Comparison of ENCODE assay signal across 8 cellular contexts in genomic region chr2:86442642-86443005, GRCh38. TPM values are rescaled to one million over a fixed set of nuclear protein-coding genes. Genes with fewer than 3 reads are reported as not detected.
DNase-seq lines count a peak whose midpoint lies in the region; ATAC-seq, FAIRE-seq and TF ChIP-seq lines count a peak whose summit lies in the region.

No MANE protein-coding gene starts in this region.

- peak overlapping the region; percentile 75 for H3K4me3 ChIP-seq in fibroblast of the aortic adventitia (ENCODE audit: low read depth, low read length)

- H3K4me1 Mint-ChIP-seq in nephron: peaks cover 40% of the 10 kb centered on the region
- H3K4me1 Mint-ChIP-seq in stimulated activated naive CD8-positive, alpha-beta T cell treated with anti-CD3 and anti-CD28 coated beads, Interleukin-15, Interleukin-2, amounts not matched to agents 100 ng/mL and 50 ng/mL, for 24 hours (ENCODE audit: low read depth): peaks cover 67% of the 10 kb centered on the region

- peak; percentile 70 for ATAC-seq in GM21390 (IDR thresholded peaks at IDR 0.05; ENCODE audit: unreplicated experiment)

- H3K4me3 Mint-ChIP-seq in nephron: peak overlapping the region; percentile 92 to 94 (median 92)
- H3K4me3 Mint-ChIP-seq in stimulated activated naive CD8-positive, alpha-beta T cell treated with anti-CD3 and anti-CD28 coated beads, Interleukin-15, Interleukin-2, amounts not matched to agents 100 ng/mL and 50 ng/mL, for 24 hours: peak overlapping the region; percentile 93

- in situ Hi-C loops in Caki2 (cut with HindIII; ENCODE audit: low pct_unique_long_range_greater_than_20kb, low sequenced_read_pairs): no loop called here

- no peak for TF ChIP-seq CTCF in RWPE1 (conservative IDR thresholded peaks at IDR 0.05; ENCODE audit: low read depth)
- no peak for TF ChIP-seq CTCF in fibroblast of the aortic adventitia (IDR thresholded peaks at IDR 0.05; ENCODE audit: insufficient read depth, low read length)
- no peak for TF ChIP-seq CTCF in nephron (IDR thresholded peaks at IDR 0.05; ENCODE audit: unreplicated experiment in 3 of 3)

- H3K9me3 Mint-ChIP-seq in nephron: peaks cover 27% of the 10 kb centered on the region
- peaks cover 14% of the 10 kb centered on the region for H3K9me3 Mint-ChIP-seq in stimulated activated naive CD8-positive, alpha-beta T cell treated with anti-CD3 and anti-CD28 coated beads, Interleukin-15, Interleukin-2, amounts not matched to agents 100 ng/mL and 50 ng/mL, for 24 hours

- peak; percentile 89 for DNase-seq in Caki2 (ENCODE audit: low read depth)
- DNase-seq in HTR-8/SVneo (ENCODE audit: insufficient read length, low spot score): peak; percentile 80
- peak; percentile 89 for DNase-seq in RWPE1 (ENCODE audit: low spot score)
- DNase-seq in activated T-helper 9 cell treated with anti-CD3 and anti-CD28 coated beads, Interleukin-2, amount 50 U/mL, for 16 hours (ENCODE audit: low read depth): peak; percentile 56
- peak; percentile 91 for DNase-seq in fibroblast of the aortic adventitia (ENCODE audit: low read depth)

- peak; percentile 85 for FAIRE-seq in HTR-8/SVneo (lab: Jason Lieb, UNC)

- H3K27me3 Mint-ChIP-seq in nephron (ENCODE audit: low read depth): peaks cover 5% of the 10 kb centered on the region
- no peaks in the 10 kb centered on the region for H3K27me3 Mint-ChIP-seq in stimulated activated naive CD8-positive, alpha-beta T cell treated with anti-CD3 and anti-CD28 coated beads, Interleukin-15, Interleukin-2, amounts not matched to agents 100 ng/mL and 50 ng/mL, for 24 hours

- H3K27ac Mint-ChIP-seq in nephron: peak overlapping the region; percentile 82 to 96 (median 89)
- peak overlapping the region; percentile 96 for H3K27ac Mint-ChIP-seq in stimulated activated naive CD8-positive, alpha-beta T cell treated with anti-CD3 and anti-CD28 coated beads, Interleukin-15, Interleukin-2, amounts not matched to agents 100 ng/mL and 50 ng/mL, for 24 hours

- POLR2A ChIA-PET in RWPE1 (lab: Yijun Ruan, JAX; ENCODE audit: low non-redundant PET): no interaction called here

- peaks cover 52% of the 10 kb centered on the region for H3K36me3 Mint-ChIP-seq in nephron (ENCODE audit: low read depth)
- peaks cover 66% of the 10 kb centered on the region for H3K36me3 Mint-ChIP-seq in stimulated activated naive CD8-positive, alpha-beta T cell treated with anti-CD3 and anti-CD28 coated beads, Interleukin-15, Interleukin-2, amounts not matched to agents 100 ng/mL and 50 ng/mL, for 24 hours (ENCODE audit: low read depth)

- peak overlapping the region; percentile 98 for H3K27ac ChIP-seq in RWPE1

- CTCF ChIA-PET in RWPE1 (lab: Yijun Ruan, JAX): interaction anchor here (1.8 kb wide), 1 partner anchor 46 kb away, joined by 8 read pairs; no protein-coding TSS in a partner anchor

RNA-seq across cellular contexts. Expression of gene KDM3A, which starts 1.5 kb away (rescaled TPM):
- 28.3 and 37.4 TPM in 2 replicates for total RNA-seq in Caki2 (2014; rRNA removed; shearing (Covaris generic); ENCODE audit: low replicate concordance)
- 28.9 and 52.5 TPM in 2 replicates for total RNA-seq in fibroblast of the aortic adventitia (ENCODE audit: low replicate concordance)

Comparison
In these comparisons a context has a peak if more than half of its experiments do, and no peak if none do; other contexts are left out.
1. Peak in every context shown above with its lines: DNase-seq, ATAC-seq, H3K4me3 ChIP-seq and H3K27ac ChIP-seq.